3 cellular contexts compared by ENCODE assay signal in the genomic region with DNA sequence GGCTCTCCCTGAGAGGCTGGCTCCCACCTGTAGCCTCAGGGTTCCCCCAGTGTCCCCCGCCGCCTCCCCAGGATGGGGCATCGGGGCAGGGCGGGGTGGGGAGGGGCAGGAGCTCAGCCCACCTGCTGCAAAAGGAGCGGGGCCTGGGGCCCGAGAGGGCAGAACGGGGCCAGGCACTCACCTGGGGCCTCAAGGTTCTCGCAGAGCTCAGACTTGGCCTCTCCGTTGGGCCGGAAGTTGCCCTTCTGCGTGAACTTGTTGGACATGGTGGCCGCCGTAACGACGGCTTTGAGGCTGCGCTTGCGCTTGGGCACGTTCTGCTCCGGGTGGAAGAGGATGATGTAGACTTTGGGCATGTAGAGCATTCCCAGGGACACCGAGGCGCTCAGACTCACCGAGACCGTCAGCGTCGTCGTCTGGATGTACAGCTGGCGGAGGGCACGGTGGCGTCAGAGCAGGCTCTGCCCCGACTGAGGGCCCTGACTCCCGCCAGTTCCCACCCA.
TF ChIP-seq lines count a peak whose summit lies in the region.

No MANE protein-coding gene starts in this region.

TF ChIP-seq in HepG2, 621 proteins besides CTCF, POLR2A, EP300 and RAD21:
- TF ChIP-seq HES4 (CRISPR knock-in tag; IDR thresholded peaks at IDR 0.05; ENCODE audit: borderline replicate concordance) (0 out of 2 replicates have a peak, but pooled peaks have one; percentile 50), SPEN (CRISPR knock-in tag; IDR thresholded peaks at IDR 0.05; ENCODE audit: low read depth) (no peak), PCBP1 (IDR thresholded peaks at IDR 0.05; ENCODE audit: borderline replicate concordance, low read depth, low read length) (0 out of 2 replicates have a peak, but pooled peaks have one; percentile 49), ZNF891 (CRISPR knock-in tag; IDR thresholded peaks at IDR 0.05) (0 out of 2 replicates have a peak, but pooled peaks have one; percentile 1), IKZF1 (IDR thresholded peaks at IDR 0.05) (no peak), ZNF556 (CRISPR knock-in tag; IDR thresholded peaks at IDR 0.05; ENCODE audit: borderline replicate concordance) (0 out of 2 replicates have a peak, but pooled peaks have one; percentile 32)

TF ChIP-seq in K562, 482 proteins besides CTCF, POLR2A, EP300 and RAD21:
- peak; percentile 9; the same call in 1 of the 2 replicates for TF ChIP-seq MTA3 (IDR thresholded peaks at IDR 0.05; ENCODE audit: borderline replicate concordance)
- TF ChIP-seq NRF1 (conservative IDR thresholded peaks at IDR 0.05 in 1 of 2, IDR thresholded peaks at IDR 0.05 in 1 of 2) = 0 out of 4 replicates have a peak, but pooled peaks of 1 of the 2 experiments have one; percentile 17
- TF ChIP-seq DIDO1 (tag; IDR thresholded peaks at IDR 0.05; ENCODE audit: low read depth) = no peak
TF ChIP-seq in K562: peak in this region for 2.

TF ChIP-seq in SK-N-SH, 30 proteins besides CTCF, POLR2A, EP300 and RAD21:
- TF ChIP-seq, protein P1, sequence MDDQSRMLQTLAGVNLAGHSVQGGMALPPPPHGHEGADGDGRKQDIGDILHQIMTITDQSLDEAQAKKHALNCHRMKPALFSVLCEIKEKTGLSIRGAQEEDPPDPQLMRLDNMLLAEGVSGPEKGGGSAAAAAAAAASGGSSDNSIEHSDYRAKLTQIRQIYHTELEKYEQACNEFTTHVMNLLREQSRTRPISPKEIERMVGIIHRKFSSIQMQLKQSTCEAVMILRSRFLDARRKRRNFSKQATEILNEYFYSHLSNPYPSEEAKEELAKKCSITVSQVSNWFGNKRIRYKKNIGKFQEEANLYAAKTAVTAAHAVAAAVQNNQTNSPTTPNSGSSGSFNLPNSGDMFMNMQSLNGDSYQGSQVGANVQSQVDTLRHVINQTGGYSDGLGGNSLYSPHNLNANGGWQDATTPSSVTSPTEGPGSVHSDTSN (IDR thresholded peaks at IDR 0.05) = no peak
- TF ChIP-seq MXI1 (IDR thresholded peaks at IDR 0.05; ENCODE audit: low read depth, low read length) (no peak), MEF2A (IDR thresholded peaks at IDR 0.05; ENCODE audit: borderline replicate concordance, low read depth) (no peak), EZH2phosphoT487 (IDR thresholded peaks at IDR 0.05; ENCODE audit: borderline replicate concordance, low read depth) (no peak), GATA2 (CRISPR knock-in tag; IDR thresholded peaks at IDR 0.05) (no peak), SIN3A (IDR thresholded peaks at IDR 0.05; ENCODE audit: borderline replicate concordance, low read depth, low read length) (no peak), FOSL2 (IDR thresholded peaks at IDR 0.05; ENCODE audit: borderline replicate concordance, low read depth) (no peak)
- TF ChIP-seq, protein P2, sequence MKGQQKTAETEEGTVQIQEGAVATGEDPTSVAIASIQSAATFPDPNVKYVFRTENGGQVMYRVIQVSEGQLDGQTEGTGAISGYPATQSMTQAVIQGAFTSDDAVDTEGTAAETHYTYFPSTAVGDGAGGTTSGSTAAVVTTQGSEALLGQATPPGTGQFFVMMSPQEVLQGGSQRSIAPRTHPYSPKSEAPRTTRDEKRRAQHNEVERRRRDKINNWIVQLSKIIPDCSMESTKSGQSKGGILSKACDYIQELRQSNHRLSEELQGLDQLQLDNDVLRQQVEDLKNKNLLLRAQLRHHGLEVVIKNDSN (IDR thresholded peaks at IDR 0.05; ENCODE audit: borderline replicate concordance, low read depth) = no peak
- TF ChIP-seq, protein P3, sequence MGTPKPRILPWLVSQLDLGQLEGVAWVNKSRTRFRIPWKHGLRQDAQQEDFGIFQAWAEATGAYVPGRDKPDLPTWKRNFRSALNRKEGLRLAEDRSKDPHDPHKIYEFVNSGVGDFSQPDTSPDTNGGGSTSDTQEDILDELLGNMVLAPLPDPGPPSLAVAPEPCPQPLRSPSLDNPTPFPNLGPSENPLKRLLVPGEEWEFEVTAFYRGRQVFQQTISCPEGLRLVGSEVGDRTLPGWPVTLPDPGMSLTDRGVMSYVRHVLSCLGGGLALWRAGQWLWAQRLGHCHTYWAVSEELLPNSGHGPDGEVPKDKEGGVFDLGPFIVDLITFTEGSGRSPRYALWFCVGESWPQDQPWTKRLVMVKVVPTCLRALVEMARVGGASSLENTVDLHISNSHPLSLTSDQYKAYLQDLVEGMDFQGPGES (IDR thresholded peaks at IDR 0.05; ENCODE audit: low read depth, low read length) = no peak
TF ChIP-seq in SK-N-SH: peak in this region for 0.
